ENCODE assay signal across 22 cellular contexts in genomic region chr6:151096691-151097090, GRCh38.
"Had no signal": no experiment of that assay in that cellular context is flagged by ENCODE, and none has a peak within 500 bp of the region (broad histone marks: within the 10 kb centered on the region; RNA-seq: fewer than 3 reads in every experiment).

No MANE protein-coding gene starts in this region.

- H3K9me3 Mint-ChIP-seq: effector memory CD8-positive, alpha-beta T cell had no signal

- H3K4me3 Mint-ChIP-seq: activated B cell treated with CpG ODN at 0.5 μM for 24 hours; activated CD8-positive, alpha-beta T cell treated with anti-CD3 and anti-CD28 coated beads, Interleukin-2, amount 10 ng/mL, durations not matched to agents 7 days and 5 days; activated naive CD8-positive, alpha-beta T cell; effector memory CD8-positive, alpha-beta T cell; naive thymus-derived CD8-positive, alpha-beta T cell had no signal

- H3K36me3 ChIP-seq: breast epithelium, left ventricle myocardium inferior, thoracic aorta, upper lobe of right lung had no signal

- H3K4me1 ChIP-seq: breast epithelium, upper lobe of right lung had no signal

- H3K27me3 ChIP-seq: breast epithelium, hepatocyte, stomach, upper lobe of right lung had no signal

- H3K4me3 ChIP-seq: breast epithelium, hepatocyte, left ventricle myocardium inferior, stomach, thoracic aorta, upper lobe of right lung had no signal

- H3K9me3 ChIP-seq: breast epithelium, left ventricle myocardium inferior, stomach, thoracic aorta, upper lobe of right lung had no signal

- DNase-seq: activated B cell treated with CpG ODN at 0.5 μM for 24 hours; activated CD4-positive, alpha-beta T cell treated with anti-CD3 and anti-CD28 coated beads for 48 hours; activated CD8-positive, alpha-beta memory T cell treated with anti-CD3 and anti-CD28 coated beads, Interleukin-2, amount 50 U/mL, for 4 hours; activated CD8-positive, alpha-beta T cell treated with anti-CD3 and anti-CD28 coated beads, Interleukin-2, amount 10 ng/mL, durations not matched to agents 7 days and 5 days; activated effector memory CD4-positive, alpha-beta T cell treated with anti-CD3 and anti-CD28 coated beads, Interleukin-2, amount 50 U/mL, for 16 hours; activated T-cell treated with anti-CD3 and anti-CD28 coated beads, Interleukin-2, amount 50 U/mL, for 48 hours; amygdala; dermis blood vessel endothelial cell; effector memory CD8-positive, alpha-beta T cell; left ventricle myocardium inferior; naive thymus-derived CD8-positive, alpha-beta T cell; nucleus accumbens; stimulated activated CD4-positive, alpha-beta T cell treated with anti-CD3 and anti-CD28 coated beads, Interleukin-12 subunit alpha, Interleukin-12 subunit beta, amount 100 ng/mL, for 4 hours; stimulated activated CD4-positive, alpha-beta T cell treated with anti-CD3 and anti-CD28 coated beads, Interleukin-2, amount 100 ng/mL, for 24 hours; stomach; SW 1271; upper lobe of right lung had no signal

- H3K27me3 Mint-ChIP-seq: activated B cell treated with CpG ODN at 0.5 μM for 24 hours; activated naive CD8-positive, alpha-beta T cell; effector memory CD8-positive, alpha-beta T cell; naive thymus-derived CD8-positive, alpha-beta T cell had no signal

- ATAC-seq: activated CD8-positive, alpha-beta T cell treated with anti-CD3 and anti-CD28 coated beads, Interleukin-2, amount 10 ng/mL, durations not matched to agents 7 days and 5 days; effector memory CD8-positive, alpha-beta T cell; naive thymus-derived CD8-positive, alpha-beta T cell; upper lobe of right lung had no signal

- H3K27ac Mint-ChIP-seq: activated B cell treated with CpG ODN at 0.5 μM for 24 hours; activated CD8-positive, alpha-beta T cell treated with anti-CD3 and anti-CD28 coated beads, Interleukin-2, amount 10 ng/mL, durations not matched to agents 7 days and 5 days; effector memory CD8-positive, alpha-beta T cell; naive thymus-derived CD8-positive, alpha-beta T cell had no signal

- H3K27ac ChIP-seq: breast epithelium, epithelial cell of prostate, hepatocyte, left ventricle myocardium inferior, stomach, thoracic aorta, upper lobe of right lung had no signal

- H3K4me1 Mint-ChIP-seq: naive thymus-derived CD8-positive, alpha-beta T cell had no signal
